ENCODE assay signal across 8 cellular contexts in the genomic region with DNA sequence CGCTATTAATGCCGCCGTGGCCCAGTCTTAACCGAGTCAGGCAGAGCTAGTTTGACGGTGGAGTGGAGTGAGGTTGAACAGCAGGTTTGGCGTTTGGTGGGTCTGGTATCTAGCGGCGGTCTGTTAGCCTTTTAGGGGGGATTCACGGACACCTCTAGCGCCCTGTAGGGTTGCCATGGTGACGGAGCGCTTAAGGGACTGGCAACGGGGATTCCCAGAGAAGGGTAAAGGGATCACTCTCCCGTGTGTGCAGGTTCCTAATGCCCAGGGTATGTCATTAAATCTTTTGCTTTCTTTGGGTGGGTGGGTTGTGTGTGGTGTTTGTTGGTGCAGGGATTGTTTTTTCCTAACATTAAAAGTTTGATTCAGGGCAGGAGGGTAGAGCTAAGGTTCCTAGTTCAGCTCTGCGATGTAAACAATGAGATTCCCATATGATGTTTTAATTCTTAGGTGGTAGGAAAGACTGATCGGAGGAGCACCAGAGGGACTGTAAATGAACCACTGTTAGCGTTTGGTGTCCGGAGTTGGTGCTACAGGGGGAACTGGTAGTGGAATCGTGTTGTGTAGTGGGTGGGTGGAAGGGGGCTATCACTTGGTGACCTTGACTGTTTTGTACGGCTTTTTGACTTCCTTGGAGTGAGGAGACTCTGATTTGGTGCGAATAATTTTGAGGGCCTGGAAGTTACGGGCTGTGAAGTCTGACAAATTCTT. TPM values are rescaled to one million over a fixed set of nuclear protein-coding genes. Genes with fewer than 3 reads are reported as not detected.
DNase-seq lines count a peak whose midpoint lies in the region; ATAC-seq and TF ChIP-seq lines count a peak whose summit lies in the region.

No MANE protein-coding gene starts in this region.

- no peaks in the 10 kb centered on the region for H3K27me3 ChIP-seq in iPS-15b (ENCODE audit: control insufficient read depth, insufficient read depth, low read length)
- no peaks in the 10 kb centered on the region for H3K27me3 ChIP-seq in spleen (replicated peaks in 1 of 7)

- peak overlapping the region; percentile 94 for H3K27ac Mint-ChIP-seq in activated naive CD8-positive, alpha-beta T cell treated with anti-CD3 and anti-CD28 coated beads, Interleukin-2, amount 10 ng/mL, durations not matched to agents 7 days and 5 days

- no peak for TF ChIP-seq CTCF in spleen (IDR thresholded peaks at IDR 0.05 in 8 of 11, conservative IDR thresholded peaks at IDR 0.05 in 3 of 11)

- peak; percentile 29 for DNase-seq in NCI-H1436 (lab: John Stamatoyannopoulos, UW)
- DNase-seq in NCI-H1436 treated with DMSO at 0.1 percent for 48 hours (lab: John Stamatoyannopoulos, UW), result no peak
- peak; percentile 13 for DNase-seq in NCI-H774 (lab: John Stamatoyannopoulos, UW)
- no peak for DNase-seq in activated naive CD8-positive, alpha-beta T cell treated with anti-CD3 and anti-CD28 coated beads, Interleukin-2, amount 10 ng/mL, durations not matched to agents 7 days and 5 days
- DNase-seq in spleen, result no peak
- no peak for DNase-seq in midbrain (lab: John Stamatoyannopoulos, UW)

- H3K4me3 ChIP-seq in iPS-15b (ENCODE audit: low read depth, low read length) (peak overlapping the region; percentile 94), spleen (peak overlapping the region; percentile 94 to 100 (median 98))

- TF ChIP-seq POLR2A in spleen (IDR thresholded peaks at IDR 0.05), result no peak

- peaks cover 34% of the 10 kb centered on the region for H3K4me1 Mint-ChIP-seq in activated naive CD8-positive, alpha-beta T cell treated with anti-CD3 and anti-CD28 coated beads, Interleukin-2, amount 10 ng/mL, durations not matched to agents 7 days and 5 days

- H3K36me3 Mint-ChIP-seq in activated naive CD8-positive, alpha-beta T cell treated with anti-CD3 and anti-CD28 coated beads, Interleukin-2, amount 10 ng/mL, durations not matched to agents 7 days and 5 days, result peaks cover 72% of the 10 kb centered on the region

- H3K9me3 ChIP-seq in iPS-15b (ENCODE audit: control insufficient read depth, insufficient read depth, low read length) (no peaks in the 10 kb centered on the region), spleen (no peaks in the 10 kb centered on the region)

- H3K9me3 Mint-ChIP-seq in activated naive CD8-positive, alpha-beta T cell treated with anti-CD3 and anti-CD28 coated beads, Interleukin-2, amount 10 ng/mL, durations not matched to agents 7 days and 5 days, result no peaks in the 10 kb centered on the region

- peak overlapping the region; percentile 68 to 100 (median 99) for H3K27ac ChIP-seq in spleen

- peak overlapping the region; percentile 89 for H3K4me3 Mint-ChIP-seq in activated naive CD8-positive, alpha-beta T cell treated with anti-CD3 and anti-CD28 coated beads, Interleukin-2, amount 10 ng/mL, durations not matched to agents 7 days and 5 days

- WGBS in spleen, 5 donors, result 0% methylated on average over 21 to 22 of the region's 22 CpGs

- no peak for ATAC-seq in activated naive CD8-positive, alpha-beta T cell treated with anti-CD3 and anti-CD28 coated beads, Interleukin-2, amount 10 ng/mL, durations not matched to agents 7 days and 5 days (ENCODE audit: low read depth)
- ATAC-seq in GM21529 (IDR thresholded peaks at IDR 0.05; ENCODE audit: unreplicated experiment), result no peak

- peaks cover 64% of the 10 kb centered on the region for H3K36me3 ChIP-seq in iPS-15b (ENCODE audit: control insufficient read depth, insufficient read depth, low read length)
- peaks cover 12 to 62% (median 46%) of the 10 kb centered on the region in 6 donors for H3K36me3 ChIP-seq in spleen

- H3K9ac ChIP-seq in iPS-15b (ENCODE audit: low read depth, low read length), result peak overlapping the region; percentile 97

- intact Hi-C loops in spleen (cut with DNase I; ENCODE audit: low total_unique reads), result no loop called here

- H3K4me1 ChIP-seq in iPS-15b (ENCODE audit: control insufficient read depth, insufficient read depth, low read length) (peaks cover 2% of the 10 kb centered on the region), spleen (peaks cover 37 to 63% (median 44%) of the 10 kb centered on the region in 6 donors)

- H3K27me3 Mint-ChIP-seq in activated naive CD8-positive, alpha-beta T cell treated with anti-CD3 and anti-CD28 coated beads, Interleukin-2, amount 10 ng/mL, durations not matched to agents 7 days and 5 days, result no peaks in the 10 kb centered on the region

- POLR2A ChIA-PET in activated naive CD8-positive, alpha-beta T cell treated with anti-CD3 and anti-CD28 coated beads, Interleukin-2, amount 10 ng/mL, durations not matched to agents 7 days and 5 days (lab: Charles Lee), result interaction anchor here (0.8 to 12.7 kb wide), 21 partner anchors 7 to 1076 kb away, joined by 3 to 323 read pairs (median 16); partner anchors contain the start of genes ATF6B, EHMT2, FKBPL and HLA-DMA

RNA-seq across cellular contexts. Expression of gene BRD2, which starts 4.9 kb away (rescaled TPM):
- 100 to 1,000 TPM; 365 to 371 TPM for total RNA-seq in activated naive CD8-positive, alpha-beta T cell treated with anti-CD3 and anti-CD28 coated beads, Interleukin-2, amount 10 ng/mL, durations not matched to agents 7 days and 5 days
- total RNA-seq in spleen, result 100 to 1,000 TPM; 169 to 277 (median 234) TPM
- polyA plus RNA-seq in spleen, result 100 to 1,000 TPM in 2 of 3 donors, 10 to 100 TPM in 1; 80.5 to 127 (median 103) TPM

RNA-seq across cellular contexts. Expression of gene HLA-DMA, which starts 20.4 kb away (rescaled TPM):
- 10 to 100 TPM; 32.1 to 36.1 TPM for total RNA-seq in activated naive CD8-positive, alpha-beta T cell treated with anti-CD3 and anti-CD28 coated beads, Interleukin-2, amount 10 ng/mL, durations not matched to agents 7 days and 5 days
- 100 to 1,000 TPM; 141 to 218 (median 173) TPM for total RNA-seq in spleen
- 100 to 1,000 TPM; 235 to 423 (median 270) TPM for polyA plus RNA-seq in spleen

RNA-seq across cellular contexts. Expression of gene HLA-DMB, which starts 32.5 kb away (rescaled TPM):
- total RNA-seq in activated naive CD8-positive, alpha-beta T cell treated with anti-CD3 and anti-CD28 coated beads, Interleukin-2, amount 10 ng/mL, durations not matched to agents 7 days and 5 days, result 10 to 100 TPM; 14.0 to 14.7 TPM
- 100 to 1,000 TPM; 124 to 178 (median 144) TPM for total RNA-seq in spleen
- polyA plus RNA-seq in spleen, result 100 to 1,000 TPM; 158 to 226 (median 209) TPM

RNA-seq across cellular contexts. Expression of gene HLA-DOA, which starts 36.1 kb away (rescaled TPM):
- 1 to 10 TPM; 7.5 to 8.3 TPM for total RNA-seq in activated naive CD8-positive, alpha-beta T cell treated with anti-CD3 and anti-CD28 coated beads, Interleukin-2, amount 10 ng/mL, durations not matched to agents 7 days and 5 days
- total RNA-seq in spleen, result 10 to 100 TPM; 30.8 to 89.5 (median 68.6) TPM
- polyA plus RNA-seq in spleen, result 10 to 100 TPM; 36.9 to 48.7 (median 40.0) TPM

Comparison
In these comparisons a context has a peak if more than half of its experiments do, and no peak if none do; other contexts are left out.
1. DNase-seq: peak in NCI-H1436 (single experiment) and NCI-H774 (single experiment); none in NCI-H1436 treated with DMSO at 0.1 percent for 48 hours (single experiment), activated naive CD8-positive, alpha-beta T cell treated with anti-CD3 and anti-CD28 coated beads, Interleukin-2, amount 10 ng/mL, durations not matched to agents 7 days and 5 days (single experiment), spleen (single experiment) and midbrain (single experiment).
2. RNA of gene HLA-DMB, which starts 32.5 kb away (total RNA-seq): 124 to 178 TPM in spleen; 14.0 to 14.7 TPM in activated naive CD8-positive, alpha-beta T cell treated with anti-CD3 and anti-CD28 coated beads, Interleukin-2, amount 10 ng/mL, durations not matched to agents 7 days and 5 days; every median in the first group is over 4 times any median in the second.